ENCODE assay signal across 20 cellular contexts in genomic region chr3:127770671-127771370, GRCh38.
DNase-seq lines count a peak whose midpoint lies in the region; ATAC-seq lines count a peak whose summit lies in the region.
"Had no signal": no experiment of that assay in that cellular context is flagged by ENCODE, and none has a peak within 500 bp of the region (broad histone marks: within the 10 kb centered on the region; RNA-seq: fewer than 3 reads in every experiment).

No MANE protein-coding gene starts in this region.

- peaks cover 2 to 14% (median 9%) of the 10 kb centered on the region in 5 donors for H3K9me3 ChIP-seq in subcutaneous abdominal adipose tissue (ENCODE audit: control insufficient read depth in 5 of 5, low read length in 5 of 5)
- H3K9me3 ChIP-seq: Caco-2, left lung had no signal

- H3K9ac ChIP-seq in subcutaneous abdominal adipose tissue (ENCODE audit: low read length in 5 of 5), result no peak overlapping the region

- ATAC-seq in HG03045 (IDR thresholded peaks at IDR 0.05; ENCODE audit: unreplicated experiment) (no peak), GM18517 (IDR thresholded peaks at IDR 0.05; ENCODE audit: unreplicated experiment) (no peak)
- ATAC-seq: left lung, natural killer cell, sciatic nerve had no signal

- no peak overlapping the region for H3K4me3 ChIP-seq in subcutaneous abdominal adipose tissue (ENCODE audit: low read depth in 1 of 5, low read length in 5 of 5)
- H3K4me3 ChIP-seq: dorsolateral prefrontal cortex, esophagus squamous epithelium, left lung had no signal

- H3K4me1 ChIP-seq in subcutaneous abdominal adipose tissue (ENCODE audit: control insufficient read depth in 5 of 5, insufficient read depth in 5 of 5, low read length in 5 of 5), result peaks cover 12 to 64% (median 56%) of the 10 kb centered on the region in 5 donors

- H3K36me3 ChIP-seq in subcutaneous abdominal adipose tissue (ENCODE audit: control insufficient read depth in 5 of 5, insufficient read depth in 5 of 5, low read length in 5 of 5), result peaks cover 4 to 24% (median 18%) of the 10 kb centered on the region in 5 donors
- H3K36me3 ChIP-seq: left lung had no signal

- peak overlapping the region; percentile 91 for H3K27ac ChIP-seq in subcutaneous abdominal adipose tissue (ENCODE audit: low read depth, low read length)
- H3K27ac ChIP-seq: esophagus squamous epithelium had no signal

- no peaks in the 10 kb centered on the region for H3K27me3 ChIP-seq in subcutaneous abdominal adipose tissue (ENCODE audit: control insufficient read depth in 5 of 5, insufficient read depth in 4 of 5, low read length in 5 of 5)
- H3K27me3 ChIP-seq: dorsolateral prefrontal cortex, esophagus squamous epithelium, left lung had no signal

- DNase-seq in NCI-H2107 treated with DMSO at 0.1 percent for 48 hours (lab: John Stamatoyannopoulos, UW; ENCODE audit: unreplicated experiment) (peak; percentile 13), NCI-H2107 (lab: John Stamatoyannopoulos, UW) (no peak), NOMO-1 treated with dmso at 0.1 percent for 144 hours (lab: John Stamatoyannopoulos, UW; ENCODE audit: unreplicated experiment) (peak; percentile 99), fibroblast of gingiva (ENCODE audit: low read depth) (peak; percentile 65), NCI-H526 (lab: John Stamatoyannopoulos, UW) (no peak)
- DNase-seq: activated B cell treated with CpG ODN at 0.5 μM for 24 hours; activated CD8-positive, alpha-beta memory T cell treated with anti-CD3 and anti-CD28 coated beads, Interleukin-2, amount 50 U/mL, for 48 hours; activated naive CD4-positive, alpha-beta T cell treated with anti-CD3 and anti-CD28 coated beads, Interleukin-2, amount 10 ng/mL, durations not matched to agents 7 days and 5 days; Caco-2; dorsolateral prefrontal cortex; esophagus squamous epithelium; GOT3; KBM-7; natural killer cell; stimulated activated CD4-positive, alpha-beta T cell treated with anti-CD3 and anti-CD28 coated beads, Interleukin-4, amount 100 ng/mL, for 4 hours had no signal

Comparison
In these comparisons a context has a peak if more than half of its experiments do, and no peak if none do; other contexts are left out.
1. DNase-seq: peak in NCI-H2107 treated with DMSO at 0.1 percent for 48 hours (single experiment), NOMO-1 treated with dmso at 0.1 percent for 144 hours (single experiment) and fibroblast of gingiva (single experiment); none in NCI-H2107 (single experiment) and NCI-H526 (0 of 2).